ENCODE assay signal across 2 cellular contexts in genomic region chr15:66690912-66691311, GRCh38.
TF ChIP-seq lines count a peak whose summit lies in the region.

No MANE protein-coding gene starts in this region.

TF ChIP-seq in HEK293, 187 proteins besides CTCF, POLR2A, EP300 and RAD21:
- peak; percentile 99 for TF ChIP-seq ZNF146 (tag by site-specific recombination; IDR thresholded peaks at IDR 0.05)
- peak; percentile 52; the same call in 1 of the 2 replicates for TF ChIP-seq ZNF580 (tag by site-specific recombination; IDR thresholded peaks at IDR 0.05)

TF ChIP-seq in K562, 482 proteins besides CTCF, POLR2A, EP300 and RAD21:
- 0 out of 4 replicates have a peak, but pooled peaks of 1 of the 2 experiments have one; percentile 9 for TF ChIP-seq KDM1A (IDR thresholded peaks at IDR 0.05)
- peak; percentile 83 for TF ChIP-seq ZNF146 (CRISPR knock-in tag; IDR thresholded peaks at IDR 0.05; ENCODE audit: unreplicated experiment)
